In genomic region chr11:101453682-101454081, GRCh38 we compare ENCODE assay signal across 17 cellular contexts.
DNase-seq lines count a peak whose midpoint lies in the region; ATAC-seq, FAIRE-seq and TF ChIP-seq lines count a peak whose summit lies in the region.
"Had no signal": no experiment of that assay in that cellular context is flagged by ENCODE, and none has a peak within 500 bp of the region (broad histone marks: within the 10 kb centered on the region; RNA-seq: fewer than 3 reads in every experiment).

No MANE protein-coding gene starts in this region.

- no peaks in the 10 kb centered on the region for H3K36me3 ChIP-seq in RWPE2 (ENCODE audit: low read depth)

- no peaks in the 10 kb centered on the region for H3K9me3 ChIP-seq in A549
- no peaks in the 10 kb centered on the region for H3K9me3 ChIP-seq in RWPE2 (ENCODE audit: severe bottlenecking)

- CTCF ChIA-PET in A549 (lab: Yijun Ruan, JAX): no interaction called here

- H3K4me1 ChIP-seq in A549: peaks cover 2% of the 10 kb centered on the region; the same call in 1 of the 3 replicates
- H3K4me1 ChIP-seq in RWPE2 (ENCODE audit: insufficient read depth, poor library complexity, severe bottlenecking): no peaks in the 10 kb centered on the region
- H3K4me1 ChIP-seq in foreskin keratinocyte: no peaks in the 10 kb centered on the region

- WGBS in A549 (ENCODE audit: missing lambda C conversion rate): 34% methylated on average over 2 of the region's 2 CpGs

- H3K4me3 ChIP-seq in A549 (no peak overlapping the region), RWPE2 (ENCODE audit: severe bottlenecking) (no peak overlapping the region)
- H3K4me3 ChIP-seq: K562, SK-N-MC had no signal

- no peak for DNase-seq in A549 (ENCODE audit: low read depth in 1 of 2, low spot score in 1 of 2)
- DNase-seq in HS-5 (ENCODE audit: low read depth): peak; percentile 83
- no peak for DNase-seq in RWPE2 (ENCODE audit: low spot score)
- peak; percentile 44 to 76 for DNase-seq in foreskin keratinocyte
- DNase-seq in glomerular visceral epithelial cell (ENCODE audit: extremely low spot score): no peak
- DNase-seq in CD1c-positive myeloid dendritic cell (ENCODE audit: extremely low spot score): no peak
- DNase-seq in activated effector memory CD4-positive, alpha-beta T cell treated with Interleukin-2 at 50 U/mL for 16 hours: no peak
- DNase-seq: DMS53, GOT3, NCI-H1048, NCI-H345, NCI-H69 had no signal

- TF ChIP-seq CTCF in A549 (IDR thresholded peaks at IDR 0.05): no peak
- TF ChIP-seq CTCF in RWPE2 (IDR thresholded peaks at IDR 0.05; ENCODE audit: poor library complexity, severe bottlenecking): no peak
- TF ChIP-seq CTCF in foreskin keratinocyte (conservative IDR thresholded peaks at IDR 0.05): no peak

- no peak for TF ChIP-seq POLR2A in A549 (IDR thresholded peaks at IDR 0.05; ENCODE audit: low read length)

- POLR2A ChIA-PET in A549 (lab: Yijun Ruan, JAX): no interaction called here

- H3K27ac ChIP-seq in A549 (no peak overlapping the region), RWPE2 (ENCODE audit: poor library complexity, severe bottlenecking) (no peak overlapping the region), foreskin keratinocyte (no peak overlapping the region)
- H3K27ac ChIP-seq: SK-N-MC had no signal

- no peaks in the 10 kb centered on the region for H3K27me3 ChIP-seq in RWPE2 (ENCODE audit: insufficient read depth, poor library complexity, severe bottlenecking)
- H3K27me3 ChIP-seq in foreskin keratinocyte: no peaks in the 10 kb centered on the region

- ATAC-seq in A549 (no peak), RWPE2 (ENCODE audit: low read depth) (peak; percentile 80), foreskin keratinocyte (peak; percentile 83), HG03565 (IDR thresholded peaks at IDR 0.05; ENCODE audit: unreplicated experiment) (no peak)
- ATAC-seq: K562, Right ventricle myocardium inferior had no signal

- TF ChIP-seq EP300 in A549 (IDR thresholded peaks at IDR 0.05): no peak

- no peak for FAIRE-seq in A549 (lab: Jason Lieb, UNC)
- FAIRE-seq: GM12891, K562 had no signal

- 0 out of 3 replicates have a peak overlapping the region, but pooled peaks have one; percentile 34 for H3K4me2 ChIP-seq in A549

- no peak for TF ChIP-seq RAD21 in A549 (conservative IDR thresholded peaks at IDR 0.05 in 1 of 2, IDR thresholded peaks at IDR 0.05 in 1 of 2)

TF ChIP-seq in A549, 52 proteins besides CTCF, POLR2A, EP300 and RAD21:
- TF ChIP-seq MAX (IDR thresholded peaks at IDR 0.05): no peak
- TF ChIP-seq FOXS1 (CRISPR knock-in tag; IDR thresholded peaks at IDR 0.05): no peak
- no peak for TF ChIP-seq HMGXB4 (CRISPR knock-in tag; IDR thresholded peaks at IDR 0.05; ENCODE audit: borderline replicate concordance)
- no peak for TF ChIP-seq HES2 (IDR thresholded peaks at IDR 0.05)
- TF ChIP-seq HDAC2 (IDR thresholded peaks at IDR 0.05): no peak
- no peak for TF ChIP-seq ZFP36 (IDR thresholded peaks at IDR 0.05; ENCODE audit: borderline replicate concordance, partially characterized antibody)
- no peak for TF ChIP-seq ELK1 (IDR thresholded peaks at IDR 0.05; ENCODE audit: low read depth, low read length)
- no peak for TF ChIP-seq ZSCAN20 (CRISPR knock-in tag; IDR thresholded peaks at IDR 0.05)
- TF ChIP-seq MAFK (IDR thresholded peaks at IDR 0.05; ENCODE audit: partially characterized antibody): no peak
- TF ChIP-seq FOSL2 (IDR thresholded peaks at IDR 0.05): no peak
- TF ChIP-seq FOSL2 (CRISPR knock-in tag; IDR thresholded peaks at IDR 0.05): no peak
- no peak for TF ChIP-seq ZNF302 (CRISPR knock-in tag; IDR thresholded peaks at IDR 0.05)
- no peak for TF ChIP-seq ZC3H11A (IDR thresholded peaks at IDR 0.05)
- TF ChIP-seq TP53 (CRISPR knock-in tag; IDR thresholded peaks at IDR 0.05): no peak
- no peak for TF ChIP-seq E2F6 (IDR thresholded peaks at IDR 0.05; ENCODE audit: borderline replicate concordance, low read depth)
- TF ChIP-seq JUN (IDR thresholded peaks at IDR 0.05): no peak

Comparison
In these comparisons a context has a peak if more than half of its experiments do, and no peak if none do; other contexts are left out.
1. ATAC-seq: peak in RWPE2 (single experiment) and foreskin keratinocyte (single experiment); none in A549 (0 of 2) and HG03565 (single experiment).
2. DNase-seq: peak in HS-5 (single experiment) and foreskin keratinocyte (2 of 2); none in A549 (0 of 2), RWPE2 (single experiment), glomerular visceral epithelial cell (single experiment), CD1c-positive myeloid dendritic cell (single experiment) and activated effector memory CD4-positive, alpha-beta T cell treated with Interleukin-2 at 50 U/mL for 16 hours (single experiment).